ENCODE assay signal across 19 cellular contexts in genomic region chr18:9987931-9988330, GRCh38.
DNase-seq lines count a peak whose midpoint lies in the region; ATAC-seq, FAIRE-seq and TF ChIP-seq lines count a peak whose summit lies in the region.
"Had no signal": no experiment of that assay in that cellular context is flagged by ENCODE, and none has a peak within 500 bp of the region (broad histone marks: within the 10 kb centered on the region; RNA-seq: fewer than 3 reads in every experiment).

No MANE protein-coding gene starts in this region.

- FAIRE-seq in urothelium cell line (lab: Jason Lieb, UNC): peak; percentile 58
- FAIRE-seq: H54, islet of Langerhans had no signal

- no TSS peak for BruUV-seq in MCF 10A (replicated peaks; lab: Mats Ljungman, UMichigan)

- no peaks in the 10 kb centered on the region for H3K36me3 Mint-ChIP-seq in MCF 10A (ENCODE audit: insufficient read depth, unreplicated experiment)
- H3K36me3 Mint-ChIP-seq in WTC11: no peaks in the 10 kb centered on the region

- H3K27me3 Mint-ChIP-seq in MCF 10A (ENCODE audit: insufficient read depth, unreplicated experiment): peaks cover 17% of the 10 kb centered on the region
- H3K27me3 Mint-ChIP-seq in WTC11 (ENCODE audit: low read depth): no peaks in the 10 kb centered on the region; the same call in 1 of the 2 replicates

- H3K27ac ChIP-seq in breast epithelium (peak overlapping the region; percentile 79 to 83), SJCRH30 (no peak overlapping the region), liver (ENCODE audit: low read depth in 1 of 2, low read length in 2 of 2) (no peak overlapping the region)
- H3K27ac ChIP-seq: foreskin keratinocyte, neutrophil, RWPE1, thoracic aorta had no signal

- peak; percentile 73 to 74 for DNase-seq in breast epithelium (ENCODE audit: low spot score in 2 of 2)
- no peak for DNase-seq in MCF 10A (ENCODE audit: unreplicated experiment)
- peak; percentile 49 to 70 for DNase-seq in SJCRH30
- no peak for DNase-seq in urothelium cell line (ENCODE audit: low spot score)
- no peak for DNase-seq in middle frontal gyrus (ENCODE audit: extremely low spot score, low spot score)
- DNase-seq in WTC11 (ENCODE audit: low spot score): no peak
- DNase-seq: activated CD4-positive, alpha-beta T cell treated with anti-CD3 and anti-CD28 coated beads, Interleukin-2, amount 50 U/mL, for 48 hours; activated gamma-delta T cell treated with Interleukin-2 at 50 U/mL for 16 hours; effector memory CD8-positive, alpha-beta T cell; foreskin keratinocyte; NCI-H2171 treated with DMSO at 0.1 percent for 48 hours; stimulated activated CD4-positive, alpha-beta T cell treated with anti-CD3 and anti-CD28 coated beads, Interleukin-12 subunit alpha, Interleukin-12 subunit beta, amount 100 ng/mL, for 4 hours had no signal

- no peak for TF ChIP-seq POLR2A in breast epithelium (IDR thresholded peaks at IDR 0.05)

- no peaks in the 10 kb centered on the region for H3K9me3 Mint-ChIP-seq in MCF 10A (ENCODE audit: unreplicated experiment)
- H3K9me3 Mint-ChIP-seq in WTC11: peaks cover 7% of the 10 kb centered on the region; the same call in 1 of the 2 replicates
- H3K9me3 Mint-ChIP-seq: effector memory CD8-positive, alpha-beta T cell had no signal

- H3K36me3 ChIP-seq in breast epithelium (no peaks in the 10 kb centered on the region), SJCRH30 (no peaks in the 10 kb centered on the region), liver (ENCODE audit: control insufficient read depth in 4 of 4, insufficient read depth in 3 of 4, low read depth in 1 of 4, low read length in 3 of 4) (no peaks in the 10 kb centered on the region)
- H3K36me3 ChIP-seq: neutrophil, thoracic aorta had no signal

- H3K4me3 ChIP-seq in breast epithelium: no peak overlapping the region
- H3K4me3 ChIP-seq in SJCRH30: no peak overlapping the region
- no peak overlapping the region for H3K4me3 ChIP-seq in liver (ENCODE audit: low read depth in 1 of 3, low read length in 3 of 3)
- H3K4me3 ChIP-seq: thoracic aorta had no signal

- WGBS in liver: 49% methylated on average over 12 of the region's 12 CpGs

- H3K4me1 Mint-ChIP-seq in MCF 10A (ENCODE audit: insufficient read depth, unreplicated experiment): no peaks in the 10 kb centered on the region
- H3K4me1 Mint-ChIP-seq in WTC11: no peaks in the 10 kb centered on the region

- TF ChIP-seq CTCF in breast epithelium (IDR thresholded peaks at IDR 0.05) (no peak), MCF 10A (IDR thresholded peaks at IDR 0.05; ENCODE audit: unreplicated experiment) (no peak), liver (IDR thresholded peaks at IDR 0.05; ENCODE audit: low read depth, low read length, missing input control) (no peak), WTC11 (IDR thresholded peaks at IDR 0.05) (no peak)

- H3K9me3 ChIP-seq in breast epithelium (no peaks in the 10 kb centered on the region), SJCRH30 (replicated peaks) (no peaks in the 10 kb centered on the region), liver (ENCODE audit: control insufficient read depth in 4 of 4, low read length in 3 of 4) (no peaks in the 10 kb centered on the region)
- H3K9me3 ChIP-seq: neutrophil, thoracic aorta had no signal

- no peak for ATAC-seq in HG02840 (IDR thresholded peaks at IDR 0.05; ENCODE audit: low FRiP score, unreplicated experiment)
- ATAC-seq in WTC11: no peak
- ATAC-seq: effector memory CD8-positive, alpha-beta T cell; foreskin keratinocyte had no signal

- TF ChIP-seq RAD21 in liver (IDR thresholded peaks at IDR 0.05): no peak

- H3K4me3 Mint-ChIP-seq in MCF 10A (ENCODE audit: unreplicated experiment): no peak overlapping the region
- no peak overlapping the region for H3K4me3 Mint-ChIP-seq in WTC11
- H3K4me3 Mint-ChIP-seq: effector memory CD8-positive, alpha-beta T cell had no signal

- H3K4me1 ChIP-seq in breast epithelium (no peaks in the 10 kb centered on the region), SJCRH30 (no peaks in the 10 kb centered on the region), liver (ENCODE audit: control insufficient read depth in 4 of 4, insufficient read depth in 4 of 4, low read length in 3 of 4) (peaks cover 0 to 5% (median 2%) of the 10 kb centered on the region in 4 donors)
- H3K4me1 ChIP-seq: foreskin keratinocyte had no signal

- CTCF ChIA-PET in MCF 10A (lab: Yijun Ruan, JAX): interaction anchor here (1.1 kb wide), 1 partner anchor 19 kb away, joined by 5 read pairs; no protein-coding TSS in a partner anchor
- CTCF ChIA-PET in WTC11 (lab: Charles Lee): interaction anchor here (0.8 kb wide), 1 partner anchor 505 kb away, joined by 3 read pairs; no protein-coding TSS in a partner anchor

- POLR2A ChIA-PET in MCF 10A (lab: Yijun Ruan, JAX): no interaction called here
- POLR2A ChIA-PET in WTC11 (lab: Charles Lee): no interaction called here

- intact Hi-C loops in breast epithelium (cut with DNase I; ENCODE audit: low total_unique reads) (no loop called here), MCF 10A (cut with micrococcal nuclease) (no loop called here)

- H3K27ac Mint-ChIP-seq in MCF 10A (ENCODE audit: low read depth, unreplicated experiment) (no peak overlapping the region), WTC11 (no peak overlapping the region)
- H3K27ac Mint-ChIP-seq: effector memory CD8-positive, alpha-beta T cell had no signal

- peak overlapping the region in 1 of 2 donors; percentile 31 for H3K9ac ChIP-seq in liver (ENCODE audit: low read depth in 1 of 2, low read length in 2 of 2)

- no peaks in the 10 kb centered on the region for H3K27me3 ChIP-seq in breast epithelium
- H3K27me3 ChIP-seq in SJCRH30: no peaks in the 10 kb centered on the region
- H3K27me3 ChIP-seq in liver (ENCODE audit: control insufficient read depth in 4 of 4, insufficient read depth in 4 of 4, low read length in 3 of 4): no peaks in the 10 kb centered on the region
- H3K27me3 ChIP-seq: foreskin keratinocyte, neutrophil had no signal

TF ChIP-seq in liver, 16 proteins besides CTCF, POLR2A, EP300 and RAD21:
- peak; percentile 63 for TF ChIP-seq NR2F2 (IDR thresholded peaks at IDR 0.05)
- no peak for TF ChIP-seq FOXA1 (IDR thresholded peaks at IDR 0.05)
TF ChIP-seq in liver: peak in this region for 1.

TF ChIP-seq in WTC11, 78 proteins besides CTCF, POLR2A, EP300 and RAD21:
- TF ChIP-seq, protein P1, sequence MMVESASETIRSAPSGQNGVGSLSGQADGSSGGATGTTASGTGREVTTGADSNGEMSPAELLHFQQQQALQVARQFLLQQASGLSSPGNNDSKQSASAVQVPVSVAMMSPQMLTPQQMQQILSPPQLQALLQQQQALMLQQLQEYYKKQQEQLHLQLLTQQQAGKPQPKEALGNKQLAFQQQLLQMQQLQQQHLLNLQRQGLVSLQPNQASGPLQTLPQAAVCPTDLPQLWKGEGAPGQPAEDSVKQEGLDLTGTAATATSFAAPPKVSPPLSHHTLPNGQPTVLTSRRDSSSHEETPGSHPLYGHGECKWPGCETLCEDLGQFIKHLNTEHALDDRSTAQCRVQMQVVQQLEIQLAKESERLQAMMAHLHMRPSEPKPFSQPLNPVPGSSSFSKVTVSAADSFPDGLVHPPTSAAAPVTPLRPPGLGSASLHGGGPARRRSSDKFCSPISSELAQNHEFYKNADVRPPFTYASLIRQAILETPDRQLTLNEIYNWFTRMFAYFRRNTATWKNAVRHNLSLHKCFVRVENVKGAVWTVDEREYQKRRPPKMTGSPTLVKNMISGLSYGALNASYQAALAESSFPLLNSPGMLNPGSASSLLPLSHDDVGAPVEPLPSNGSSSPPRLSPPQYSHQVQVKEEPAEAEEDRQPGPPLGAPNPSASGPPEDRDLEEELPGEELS (CRISPR knock-in tag; IDR thresholded peaks at IDR 0.05): no peak
- TF ChIP-seq OVOL2 (CRISPR knock-in tag; IDR thresholded peaks at IDR 0.05; ENCODE audit: borderline replicate concordance) (no peak), ZNF219 (CRISPR knock-in tag; IDR thresholded peaks at IDR 0.05; ENCODE audit: borderline replicate concordance) (no peak)
TF ChIP-seq in WTC11: peak in this region for 0.

Comparison
In these comparisons a context has a peak if more than half of its experiments do, and no peak if none do; other contexts are left out.
1. DNase-seq: peak in breast epithelium (2 of 2) and SJCRH30 (2 of 2); none in MCF 10A (single experiment), urothelium cell line (single experiment), middle frontal gyrus (single experiment) and WTC11 (single experiment).
2. H3K27ac ChIP-seq: peak in breast epithelium (2 of 2); none in SJCRH30 (single experiment) and liver (0 of 2).